In the genomic region with DNA sequence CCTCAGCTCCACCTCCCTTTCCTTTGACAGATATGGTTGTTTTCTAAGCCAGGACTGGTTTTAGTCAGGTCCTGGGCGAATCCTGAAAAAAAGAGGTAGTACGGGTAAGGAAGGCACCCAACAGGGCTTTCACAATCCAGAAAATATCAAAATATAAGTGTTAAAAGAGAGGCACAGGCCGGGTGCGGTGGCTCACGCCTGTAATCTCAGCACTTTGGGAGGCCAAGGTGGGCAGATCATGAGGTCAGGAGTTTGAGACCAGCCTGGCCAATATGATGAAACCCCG, we compare ENCODE assay signal across 9 cellular contexts. TPM values are rescaled to one million over a fixed set of nuclear protein-coding genes. Genes with fewer than 3 reads are reported as not detected.
DNase-seq lines count a peak whose midpoint lies in the region; ATAC-seq and TF ChIP-seq lines count a peak whose summit lies in the region.
"Not testable (repeated sequence)": the region's sequence is repeated elsewhere in the genome, so short reads cannot be mapped to it uniquely, and the experiment has no call there.
"Had no signal": no experiment of that assay in that cellular context is flagged by ENCODE, and none has a peak within 500 bp of the region (broad histone marks: within the 10 kb centered on the region; RNA-seq: fewer than 3 reads in every experiment).

No MANE protein-coding gene starts in this region.

- not testable (repeated sequence) for DNase-seq in GM12864 (ENCODE audit: low read depth); NT2/D1 (ENCODE audit: low read depth, low spot score); activated B cell treated with CpG ODN at 0.5 μM for 24 hours; endodermal cell; naive B cell; smooth muscle cell (lab: John Stamatoyannopoulos, UW; ENCODE audit: unreplicated experiment)

- not testable (repeated sequence) for H3K9me3 Mint-ChIP-seq in activated B cell treated with CpG ODN at 0.5 μM for 24 hours; activated naive CD4-positive, alpha-beta T cell treated with anti-CD3 and anti-CD28 coated beads, Interleukin-2, amount 50 U/mL, for 24 hours; endodermal cell; naive B cell

- not testable (repeated sequence) for H3K27ac Mint-ChIP-seq in activated B cell treated with CpG ODN at 0.5 μM for 24 hours; activated naive CD4-positive, alpha-beta T cell treated with anti-CD3 and anti-CD28 coated beads, Interleukin-2, amount 50 U/mL, for 24 hours; endodermal cell
- peak overlapping the region in 3 of 6 donors; percentile 39 to 95 (median 90) for H3K27ac Mint-ChIP-seq in naive B cell

- not testable (repeated sequence) for H4K20me1 ChIP-seq in smooth muscle cell (ENCODE audit: low read depth)

- H3K4me3 Mint-ChIP-seq in activated B cell treated with CpG ODN at 0.5 μM for 24 hours (peak overlapping the region; percentile 57), endodermal cell (peak overlapping the region; percentile 52), naive B cell (peak overlapping the region in 5 of 8 donors; percentile 74 to 91 (median 82))
- peak overlapping the region; percentile 96 for H3K4me3 Mint-ChIP-seq in activated naive CD4-positive, alpha-beta T cell treated with anti-CD3 and anti-CD28 coated beads, Interleukin-2, amount 50 U/mL, for 24 hours

- H3K27me3 ChIP-seq in NT2/D1 (ENCODE audit: insufficient read depth, insufficient read length); endodermal cell (ENCODE audit: control insufficient read depth, insufficient read depth, low read length, poor library complexity, severe bottlenecking); smooth muscle cell (ENCODE audit: low read depth): not testable (repeated sequence)

- CTCF ChIA-PET in activated B cell treated with CpG ODN at 0.5 μM for 24 hours (lab: Charles Lee), result interaction anchor here (1.2 kb wide), 1 partner anchor 25 kb away, joined by 4 read pairs; no protein-coding TSS in a partner anchor

- H3K36me3 ChIP-seq in NT2/D1 (ENCODE audit: insufficient read depth, insufficient read length, low read length); endodermal cell (ENCODE audit: control insufficient read depth, insufficient read depth, low read length); smooth muscle cell (ENCODE audit: low read depth): not testable (repeated sequence)

- not testable (repeated sequence) for H3K36me3 Mint-ChIP-seq in activated B cell treated with CpG ODN at 0.5 μM for 24 hours (ENCODE audit: low read depth); activated naive CD4-positive, alpha-beta T cell treated with anti-CD3 and anti-CD28 coated beads, Interleukin-2, amount 50 U/mL, for 24 hours; endodermal cell (ENCODE audit: low read depth); naive B cell

- peak overlapping the region; percentile 95 for H2AFZ ChIP-seq in smooth muscle cell (ENCODE audit: low read depth)

- H3K27me3 Mint-ChIP-seq in activated B cell treated with CpG ODN at 0.5 μM for 24 hours; activated naive CD4-positive, alpha-beta T cell treated with anti-CD3 and anti-CD28 coated beads, Interleukin-2, amount 50 U/mL, for 24 hours; endodermal cell (ENCODE audit: insufficient read depth); naive B cell: not testable (repeated sequence)

- H3K4me3 ChIP-seq in GM12864 (ENCODE audit: low read depth, low read length), result peak overlapping the region; percentile 73; the same call in 1 of the 2 replicates
- H3K4me3 ChIP-seq in NT2/D1 (ENCODE audit: insufficient read length, low read depth), result peak overlapping the region; percentile 35
- peak overlapping the region; percentile 80 for H3K4me3 ChIP-seq in endodermal cell (ENCODE audit: low read length)
- not testable (repeated sequence) for H3K4me3 ChIP-seq in smooth muscle cell

- ATAC-seq in activated B cell treated with CpG ODN at 0.5 μM for 24 hours (ENCODE audit: low read depth); naive B cell (ENCODE audit: low read depth in 2 of 2): not testable (repeated sequence)

- POLR2A ChIA-PET in activated B cell treated with CpG ODN at 0.5 μM for 24 hours (lab: Charles Lee), result interaction anchor here (0.6 to 1.8 kb wide), 8 partner anchors 9 to 149 kb away, joined by 3 to 6 read pairs (median 4); partner anchors contain the start of gene PAGR1

- H3K4me1 Mint-ChIP-seq in activated B cell treated with CpG ODN at 0.5 μM for 24 hours (peaks cover 54% of the 10 kb centered on the region), endodermal cell (peaks cover 18% of the 10 kb centered on the region), naive B cell (peaks cover 52 to 54% (median 52%) of the 10 kb centered on the region in 3 donors)
- peaks cover 76% of the 10 kb centered on the region for H3K4me1 Mint-ChIP-seq in activated naive CD4-positive, alpha-beta T cell treated with anti-CD3 and anti-CD28 coated beads, Interleukin-2, amount 50 U/mL, for 24 hours

- not testable (repeated sequence) for TF ChIP-seq CTCF in GM12864 (IDR thresholded peaks at IDR 0.05; ENCODE audit: low read depth, low read length, missing control alignments); activated B cell treated with CpG ODN at 0.5 μM for 24 hours (IDR thresholded peaks at IDR 0.05); endodermal cell (conservative IDR thresholded peaks at IDR 0.05); smooth muscle cell (IDR thresholded peaks at IDR 0.05; ENCODE audit: borderline replicate concordance, insufficient read depth, poor library complexity, severe bottlenecking)

- not testable (repeated sequence) for H3K4me2 ChIP-seq in smooth muscle cell

- WGBS in endodermal cell (ENCODE audit: insufficient coverage in 1 of 2, insufficient read length in 1 of 2), 2 experiments, result 87 to 89% methylated on average over 4 to 6 of the region's 6 CpGs
- WGBS in smooth muscle cell (ENCODE audit: low lambda C conversion rate), result 90% methylated on average over 6 of the region's 6 CpGs

- not testable (repeated sequence) for H3K9me3 ChIP-seq in NT2/D1 (ENCODE audit: insufficient read depth, low read length); endodermal cell (ENCODE audit: control insufficient read depth, low read length); smooth muscle cell (replicated peaks; ENCODE audit: low read depth)

- peak overlapping the region; percentile 93 for H3K27ac ChIP-seq in endodermal cell (ENCODE audit: low read depth, low read length)
- not testable (repeated sequence) for H3K27ac ChIP-seq in smooth muscle cell (ENCODE audit: low read depth)

- H3K79me2 ChIP-seq in smooth muscle cell (ENCODE audit: low read depth), result not testable (repeated sequence)

- intact Hi-C loops in activated B cell treated with CpG ODN at 0.5 μM for 24 hours (cut with micrococcal nuclease), result loop anchor here (2.0 kb wide), 1 partner anchor 14 kb away; no protein-coding TSS in a partner anchor

- H3K4me1 ChIP-seq in NT2/D1 (ENCODE audit: insufficient read depth, insufficient read length), result peaks cover 13% of the 10 kb centered on the region
- H3K4me1 ChIP-seq in endodermal cell (ENCODE audit: control insufficient read depth, insufficient read depth, low read length), result not testable (repeated sequence)
- H3K4me1 ChIP-seq in smooth muscle cell (ENCODE audit: low read depth), result peaks cover 10% of the 10 kb centered on the region

- not testable (repeated sequence) for H3F3A ChIP-seq in smooth muscle cell (ENCODE audit: low read depth)

- H3K9ac ChIP-seq in NT2/D1 (ENCODE audit: insufficient read length, low read depth) (peak overlapping the region; percentile 61), endodermal cell (ENCODE audit: extremely low read depth, low read length, poor library complexity, severe bottlenecking) (peak overlapping the region; percentile 41)
- H3K9ac ChIP-seq in smooth muscle cell (ENCODE audit: low read depth), result not testable (repeated sequence)

RNA-seq across cellular contexts. Expression of gene SPN, which starts 4.2 kb away (rescaled TPM):
- total RNA-seq in activated B cell treated with CpG ODN at 0.5 μM for 24 hours (2.4 and 2.7 TPM in 2 replicates), endodermal cell (under 1 TPM in 1 of 2 donors, not detected in 1; 0.86 TPM), smooth muscle cell (not detected in 2 replicates)
- 0.28 TPM for polyA plus RNA-seq in endodermal cell (2013, experiment 1 of 2)
- 0.29 TPM for polyA plus RNA-seq in endodermal cell (2013, experiment 2 of 2)
- polyA plus RNA-seq in naive B cell (ENCODE audit: low read depth in 6 of 6) (1 to 10 TPM in 5 of 6 donors, not detected in 1; 2.0 to 3.3 (median 2.4) TPM), smooth muscle cell (not detected in 2 replicates)
- total RNA-seq: bronchial epithelial cell, fibroblast of villous mesenchyme had no signal

RNA-seq across cellular contexts. Expression of gene QPRT, which starts 11.7 kb away (rescaled TPM):
- 0.64 and 0.84 TPM in 2 replicates for total RNA-seq in activated B cell treated with CpG ODN at 0.5 μM for 24 hours
- 100 to 1,000 TPM in 1 of 2 donors, 10 to 100 TPM in 1; 92.3 to 109 TPM for total RNA-seq in endodermal cell
- 102 TPM for polyA plus RNA-seq in endodermal cell (2013, experiment 1 of 2)
- polyA plus RNA-seq in endodermal cell (2013, experiment 2 of 2), result 98.7 TPM
- not detected for polyA plus RNA-seq in naive B cell (ENCODE audit: low read depth in 6 of 6)
- total RNA-seq in smooth muscle cell, result 67.4 and 69.6 TPM in 2 replicates
- polyA plus RNA-seq in smooth muscle cell, result 152 and 196 TPM in 2 replicates

Comparison
In these comparisons a context has a peak if more than half of its experiments do, and no peak if none do; other contexts are left out.
1. RNA of gene QPRT, which starts 11.7 kb away (total RNA-seq): 92.3 to 109 TPM in endodermal cell and 67.4 to 69.6 TPM in smooth muscle cell; 0.64 to 0.84 TPM in activated B cell treated with CpG ODN at 0.5 μM for 24 hours; every median in the first group is over 10 times any median in the second.
2. Peak in every context shown above with its lines, with median percentiles within 50 percentile points of each other: H3K4me3 Mint-ChIP-seq.